In the genomic region with DNA sequence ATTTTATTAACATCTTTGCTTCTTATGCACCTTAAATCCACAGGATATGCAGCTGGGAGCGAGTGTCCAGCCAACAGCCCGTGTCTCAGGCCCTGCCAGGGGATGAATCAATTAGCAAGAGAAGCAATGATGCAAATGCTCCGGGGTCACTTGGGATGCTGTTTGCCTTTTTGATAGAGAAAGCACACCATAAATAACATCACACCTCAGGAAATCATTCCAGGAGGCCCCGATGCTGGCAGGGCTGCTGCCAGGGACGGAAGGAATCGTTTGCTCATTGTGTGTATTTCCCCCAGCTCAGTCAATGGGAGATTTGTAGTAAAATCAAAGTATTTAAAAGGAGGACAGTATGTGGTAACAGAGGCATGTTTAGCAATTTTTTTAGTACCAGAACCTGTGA, we compare ENCODE assay signal across 22 cellular contexts.
"Had no signal": no experiment of that assay in that cellular context is flagged by ENCODE, and none has a peak within 500 bp of the region (broad histone marks: within the 10 kb centered on the region; RNA-seq: fewer than 3 reads in every experiment).

No MANE protein-coding gene starts in this region.

- H3K27ac ChIP-seq: brain microvascular endothelial cell, cardiac muscle cell, SJCRH30, WERI-Rb-1 had no signal

- H3K4me1 ChIP-seq: SJCRH30 had no signal

- H3K4me3 ChIP-seq: cardiac muscle cell, SJCRH30 had no signal

- H3K9me3 ChIP-seq: SJCRH30, SK-N-SH had no signal

- ATAC-seq: activated CD4-positive, CD25-positive, alpha-beta regulatory T cell treated with anti-CD3 and anti-CD28 coated beads, Interleukin-2, amount 50 U/mL, for 24 hours; activated CD8-positive, alpha-beta T cell treated with anti-CD3 and anti-CD28 coated beads, Interleukin-2, amount 10 ng/mL, durations not matched to agents 7 days and 5 days had no signal

- H3K36me3 ChIP-seq: brain microvascular endothelial cell, cardiac muscle cell, SJCRH30, WERI-Rb-1 had no signal

- H3K27me3 ChIP-seq: brain microvascular endothelial cell, cardiac muscle cell, SJCRH30 had no signal

- DNase-seq: activated CD4-positive, alpha-beta T cell treated with anti-CD3 and anti-CD28 coated beads for 48 hours; activated CD4-positive, alpha-beta T cell treated with anti-CD3 and anti-CD28 coated beads, Interleukin-2, amount 50 U/mL, for 4 hours; activated CD8-positive, alpha-beta memory T cell treated with anti-CD3 and anti-CD28 coated beads, Interleukin-2, amount 50 U/mL, for 48 hours; activated CD8-positive, alpha-beta T cell treated with anti-CD3 and anti-CD28 coated beads, Interleukin-2, amount 10 ng/mL, durations not matched to agents 7 days and 5 days; activated naive CD4-positive, alpha-beta T cell treated with Interleukin-2 at 50 U/mL for 16 hours; activated T-cell treated with anti-CD3 and anti-CD28 coated beads, Interleukin-2, amount 50 U/mL, for 1 hour; brain microvascular endothelial cell; KG1; NCI-H1048; NCI-H146; NCI-H2029; NCI-H2107; NCI-H2171 treated with DMSO at 0.1 percent for 48 hours; NCI-H345; NCI-H510A; NCI-H526 treated with DMSO at 0.1 percent for 48 hours; SJCRH30; SK-N-SH; T-helper 1 cell; WERI-Rb-1 had no signal
